ENCODE assay signal across 25 cellular contexts in the genomic region with DNA sequence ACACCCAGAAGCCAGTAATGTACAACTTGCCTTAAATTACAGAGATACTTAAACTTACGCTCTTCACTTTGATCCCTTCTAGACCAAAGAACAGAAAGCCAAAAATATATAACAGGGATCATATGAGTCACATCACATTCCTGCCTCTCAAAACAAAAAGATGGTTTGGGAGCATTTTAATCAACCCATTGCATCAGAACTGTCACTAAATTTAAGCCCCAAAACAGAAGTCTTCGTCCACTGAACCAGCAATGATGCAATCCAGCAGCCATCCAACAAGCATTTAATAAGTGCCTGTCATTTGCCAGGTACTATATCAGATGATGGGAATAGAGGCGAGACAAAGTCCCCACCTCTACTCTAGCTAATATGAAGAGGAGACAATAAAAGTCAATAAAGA. TPM values are rescaled to one million over a fixed set of nuclear protein-coding genes. Genes with fewer than 3 reads are reported as not detected.
DNase-seq lines count a peak whose midpoint lies in the region; ATAC-seq, FAIRE-seq and TF ChIP-seq lines count a peak whose summit lies in the region.
"Had no signal": no experiment of that assay in that cellular context is flagged by ENCODE, and none has a peak within 500 bp of the region (broad histone marks: within the 10 kb centered on the region; RNA-seq: fewer than 3 reads in every experiment).

No MANE protein-coding gene starts in this region.

- H3K27me3 Mint-ChIP-seq in HFFc6 (ENCODE audit: insufficient read depth): no peaks in the 10 kb centered on the region
- no peaks in the 10 kb centered on the region for H3K27me3 Mint-ChIP-seq in progenitor cell of endocrine pancreas
- H3K27me3 Mint-ChIP-seq: activated naive CD8-positive, alpha-beta T cell treated with anti-CD3 and anti-CD28 coated beads for 36 hours had no signal

- peak; percentile 13 for FAIRE-seq in GM12878 (lab: Jason Lieb, UNC)
- FAIRE-seq: GM12891, islet of Langerhans had no signal

- BruUV-seq in GM12878 (replicated peaks; lab: Mats Ljungman, UMichigan): no TSS peak

- WGBS in GM12878 (ENCODE audit: insufficient coverage, insufficient replicate concordance, low lambda C conversion rate, missing lambda C conversion rate): 93% methylated on average over 3 of the region's 3 CpGs

- POLR2A ChIA-PET in GM12878 (lab: Charles Lee): interaction anchor here (1.3 kb wide), 1 partner anchor 9 kb away, joined by 6 read pairs; no protein-coding TSS in a partner anchor

- peaks cover 2 to 13% of the 10 kb centered on the region in 2 experiments for H3K36me3 ChIP-seq in GM12878 (ENCODE audit: control insufficient read depth in 2 of 2, insufficient read depth in 2 of 2, low read length in 1 of 2)
- H3K36me3 ChIP-seq: cardiac muscle cell had no signal

- ATAC-seq in GM12878: no peak
- ATAC-seq in GM21737 (IDR thresholded peaks at IDR 0.05; ENCODE audit: unreplicated experiment): no peak
- no peak for ATAC-seq in activated CD4-positive, CD25-positive, alpha-beta regulatory T cell treated with anti-CD3 and anti-CD28 coated beads, Interleukin-2, amount 50 U/mL, for 24 hours
- ATAC-seq: activated T-cell treated with anti-CD3 and anti-CD28 coated beads, Interleukin-2, amount 50 U/mL, for 4 hours; heart right ventricle; lower lobe of right lung had no signal

- H3K4me3 ChIP-seq in GM12878: no peak overlapping the region
- H3K4me3 ChIP-seq: cardiac muscle cell, heart right ventricle, lower lobe of right lung had no signal

- no peaks in the 10 kb centered on the region for H3K27me3 ChIP-seq in GM12878 (replicated peaks in 1 of 2; ENCODE audit: control insufficient read depth in 2 of 2, insufficient read depth in 2 of 2, low read length in 1 of 2)
- H3K27me3 ChIP-seq: cardiac muscle cell, heart right ventricle had no signal

- CTCF ChIA-PET in GM12878 (lab: Yijun Ruan, JAX): no interaction called here

- peaks cover 11% of the 10 kb centered on the region; the same call in 1 of the 2 replicates for H3K36me3 Mint-ChIP-seq in HFFc6 (ENCODE audit: low read depth)
- peaks cover 13% of the 10 kb centered on the region for H3K36me3 Mint-ChIP-seq in progenitor cell of endocrine pancreas (ENCODE audit: insufficient read depth)

- no peaks in the 10 kb centered on the region for H3K4me1 ChIP-seq in GM12878 (ENCODE audit: control insufficient read depth, insufficient read depth, low read length)
- H3K4me1 ChIP-seq: heart right ventricle, lower lobe of right lung, parathyroid adenoma had no signal

- H3K4me1 Mint-ChIP-seq in HFFc6 (ENCODE audit: low read depth) (peaks cover 26% of the 10 kb centered on the region), progenitor cell of endocrine pancreas (ENCODE audit: low read depth) (no peaks in the 10 kb centered on the region)

- SMC1A ChIA-PET in GM12878 (lab: Charles Lee; ENCODE audit: uncharacterized antibody, unreplicated experiment): no interaction called here

- no peak overlapping the region for H3K4me2 ChIP-seq in GM12878 (ENCODE audit: control insufficient read depth, insufficient read depth)

- no peak for TF ChIP-seq EP300 in GM12878 (IDR thresholded peaks at IDR 0.05; ENCODE audit: borderline replicate concordance in 1 of 2, control insufficient read depth in 1 of 2, low read depth in 2 of 2, low read length in 2 of 2)

- no peak for TF ChIP-seq RAD21 in GM12878 (IDR thresholded peaks at IDR 0.05; ENCODE audit: insufficient read depth, low read depth, low read length)

- H3K4me3 Mint-ChIP-seq in HFFc6: peak overlapping the region; percentile 6; the same call in 1 of the 2 replicates
- no peak overlapping the region for H3K4me3 Mint-ChIP-seq in progenitor cell of endocrine pancreas (ENCODE audit: low read depth)
- H3K4me3 Mint-ChIP-seq: activated naive CD8-positive, alpha-beta T cell treated with anti-CD3 and anti-CD28 coated beads for 36 hours; activated T-cell treated with anti-CD3 and anti-CD28 coated beads, Interleukin-2, amount 50 U/mL, for 4 hours had no signal

- TF ChIP-seq CTCF in HFFc6 (IDR thresholded peaks at IDR 0.05): no peak
- TF ChIP-seq CTCF in GM12878 (IDR thresholded peaks at IDR 0.05 in 2 of 3, conservative IDR thresholded peaks at IDR 0.05 in 1 of 3; ENCODE audit: control insufficient read depth in 2 of 3, extremely low read depth in 1 of 3, insufficient read depth in 1 of 3, low read depth in 3 of 3, low read length in 3 of 3): no peak
- TF ChIP-seq CTCF in progenitor cell of endocrine pancreas (IDR thresholded peaks at IDR 0.05; ENCODE audit: unreplicated experiment): no peak

- H4K20me1 ChIP-seq in GM12878 (ENCODE audit: control insufficient read depth, insufficient read depth): no peaks in the 10 kb centered on the region

- H3K27ac ChIP-seq in GM12878 (ENCODE audit: control insufficient read depth, insufficient read depth): no peak overlapping the region
- H3K27ac ChIP-seq: cardiac muscle cell, heart right ventricle, lower lobe of right lung, parathyroid adenoma, VCaP had no signal

- H3K9ac ChIP-seq in GM12878 (ENCODE audit: control insufficient read depth, insufficient read depth, low read length): no peak overlapping the region
- H3K9ac ChIP-seq: parathyroid adenoma had no signal

- in situ Hi-C loops in GM12878 (cut with MboI): no loop called here

- DNase-seq in AG08396 (ENCODE audit: low spot score) (peak; percentile 13), HFFc6 (peak; percentile 27), GM12878 (ENCODE audit: low read depth, low spot score) (no peak), hepatic stellate cell (ENCODE audit: low spot score) (peak; percentile 44), NOMO-1 (lab: John Stamatoyannopoulos, UW; ENCODE audit: unreplicated experiment in 2 of 2) (no peak), progenitor cell of endocrine pancreas (ENCODE audit: low spot score, unreplicated experiment) (no peak)
- DNase-seq: activated CD4-positive, alpha-beta T cell treated with anti-CD3 and anti-CD28 coated beads, Interleukin-2, amount 50 U/mL, for 48 hours; activated naive CD8-positive, alpha-beta T cell treated with anti-CD3 and anti-CD28 coated beads for 36 hours; activated T-cell treated with anti-CD3 and anti-CD28 coated beads, Interleukin-2, amount 50 U/mL, for 4 hours; Calu3; heart right ventricle; Kasumi-1; lower lobe of right lung; NCI-H446; NK-92 treated with Interleukin-12 subunit alpha and Interleukin-12 subunit beta, amount 100 ng/mL, for 24 hours; RPMI8226; SW 1271 had no signal

- TF ChIP-seq POLR2A in GM12878 (IDR thresholded peaks at IDR 0.05; ENCODE audit: low read depth, low read length): no peak

- H2AFZ ChIP-seq in GM12878 (ENCODE audit: control insufficient read depth, low read depth, low read length): no peak overlapping the region
- H2AFZ ChIP-seq: parathyroid adenoma had no signal

- H3K79me2 ChIP-seq in GM12878 (ENCODE audit: control insufficient read depth, insufficient read depth, low read length): no peaks in the 10 kb centered on the region
- H3K79me2 ChIP-seq: parathyroid adenoma had no signal

- H3K27ac Mint-ChIP-seq in HFFc6 (peak overlapping the region; percentile 43), progenitor cell of endocrine pancreas (no peak overlapping the region)
- H3K27ac Mint-ChIP-seq: activated naive CD8-positive, alpha-beta T cell treated with anti-CD3 and anti-CD28 coated beads for 36 hours had no signal

- no peaks in the 10 kb centered on the region for H3K9me3 ChIP-seq in GM12878 (replicated peaks; ENCODE audit: control insufficient read depth, insufficient read depth, low read length)
- H3K9me3 ChIP-seq: heart right ventricle, lower lobe of right lung had no signal

- RAD21 ChIA-PET in GM12878 (lab: Charles Lee; ENCODE audit: unreplicated experiment): no interaction called here

- H3K9me3 Mint-ChIP-seq in HFFc6: no peaks in the 10 kb centered on the region
- H3K9me3 Mint-ChIP-seq in progenitor cell of endocrine pancreas (ENCODE audit: low read depth): no peaks in the 10 kb centered on the region
- H3K9me3 Mint-ChIP-seq: activated naive CD8-positive, alpha-beta T cell treated with anti-CD3 and anti-CD28 coated beads for 36 hours; activated T-cell treated with anti-CD3 and anti-CD28 coated beads, Interleukin-2, amount 50 U/mL, for 4 hours had no signal

- intact Hi-C loops in GM12878 (cut with micrococcal nuclease; ENCODE audit: unreplicated experiment): no loop called here

RNA-seq across cellular contexts. Expression of gene GLIS1, which starts 42.7 kb away (rescaled TPM):
- 1 to 10 TPM; 1.1 to 1.9 (median 1.2) TPM for total RNA-seq in HFFc6 (2021; fragmentation: NEBNext Ultra II Directional; extraction: Animal tissue kit (Norgen Biotek cat#: 25700))
- total RNA-seq in GM12878 (2013; cell fraction: nucleolus; rRNA removed): not detected in 2 replicates
- 0.05 TPM in 1 of 2 replicates, not detected in the other for total RNA-seq in GM12878 (2014; rRNA removed)
- total RNA-seq in GM12878 (2014; rRNA removed; fragmentation: Illumina TruSeq; extraction: Trizol): not detected in 2 replicates
- total RNA-seq in GM12878 (2021): 0.13 TPM in 1 of 2 replicates, not detected in the other
- not detected for polyA plus RNA-seq in GM12878 (2011; ENCODE audit: low read depth)
- not detected in 2 replicates for polyA plus RNA-seq in GM12878 (2011; rRNA removed)
- polyA plus RNA-seq in GM12878 (2011; cell fraction: cytosol; rRNA removed): not detected in 2 replicates
- not detected in 2 replicates for polyA plus RNA-seq in GM12878 (2011; cell fraction: nucleus; rRNA removed)
- polyA plus RNA-seq in GM12878 (2012): not detected in 2 replicates
- not detected in 2 replicates for polyA plus RNA-seq in GM12878 (2014; fragmentation: Illumina TruSeq; extraction: Trizol)
- polyA plus RNA-seq in GM12878 (2014; fragmentation: Nextera tagmentation; extraction: Ambion mirVana): not detected
- not detected in 2 replicates for polyA plus RNA-seq in GM12878 (2014; rRNA removed)
- not detected for polyA plus RNA-seq in GM12878 (2016; fragmentation: Nextera tagmentation; extraction: Ambion mirVana)
- not detected in 2 replicates for polyA minus RNA-seq in GM12878 (2011; rRNA and poly(A)+ RNA removed)
- polyA minus RNA-seq in GM12878 (2011; cell fraction: cytosol; rRNA and poly(A)+ RNA removed): not detected in 2 replicates
- polyA minus RNA-seq in GM12878 (2011; cell fraction: nucleus; rRNA and poly(A)+ RNA removed): not detected in 2 replicates
- total RNA-seq in progenitor cell of endocrine pancreas: not detected in 2 replicates
- total RNA-seq: activated T-cell treated with anti-CD3 and anti-CD28 coated beads, Interleukin-2, amount 50 U/mL, for 4 hours; Calu3; lower lobe of right lung; skeletal muscle tissue had no signal

RNA-seq across cellular contexts. Expression of gene NDC1, which starts 56.4 kb away (rescaled TPM):
- total RNA-seq in HFFc6 (2021; fragmentation: NEBNext Ultra II Directional; extraction: Animal tissue kit (Norgen Biotek cat#: 25700)): 10 to 100 TPM; 15.3 to 27.2 (median 22.7) TPM
- 41.4 and 46.7 TPM in 2 replicates for total RNA-seq in GM12878 (2013; cell fraction: nucleolus; rRNA removed)
- total RNA-seq in GM12878 (2014; rRNA removed) (53.0 and 59.6 TPM in 2 replicates), GM12878 (2014; rRNA removed; fragmentation: Illumina TruSeq; extraction: Trizol) (44.7 and 47.8 TPM in 2 replicates), GM12878 (2021) (39.4 and 46.5 TPM in 2 replicates), progenitor cell of endocrine pancreas (25.2 and 25.5 TPM in 2 replicates)
- 11.2 TPM for polyA plus RNA-seq in GM12878 (2011; ENCODE audit: low read depth)
- polyA plus RNA-seq in GM12878 (2011; rRNA removed) (77.6 and 82.2 TPM in 2 replicates), GM12878 (2014; fragmentation: Illumina TruSeq; extraction: Trizol) (46.1 and 54.2 TPM in 2 replicates), GM12878 (2014; fragmentation: Nextera tagmentation; extraction: Ambion mirVana) (10 to 100 TPM; 20.2 to 24.9 TPM), GM12878 (2014; rRNA removed) (29.6 and 37.6 TPM in 2 replicates), GM12878 (2016; fragmentation: Nextera tagmentation; extraction: Ambion mirVana) (10 to 100 TPM; 52.4 to 54.2 TPM)
- polyA plus RNA-seq in GM12878 (2011; cell fraction: cytosol; rRNA removed): 40.5 and 46.2 TPM in 2 replicates
- polyA plus RNA-seq in GM12878 (2011; cell fraction: nucleus; rRNA removed): 22.8 and 23.7 TPM in 2 replicates
- polyA plus RNA-seq in GM12878 (2012): 15.8 and 19.8 TPM in 2 replicates
- 88.5 and 119 TPM in 2 replicates for polyA minus RNA-seq in GM12878 (2011; rRNA and poly(A)+ RNA removed)
- polyA minus RNA-seq in GM12878 (2011; cell fraction: cytosol; rRNA and poly(A)+ RNA removed): 30.4 and 31.0 TPM in 2 replicates
- 17.9 and 19.5 TPM in 2 replicates for polyA minus RNA-seq in GM12878 (2011; cell fraction: nucleus; rRNA and poly(A)+ RNA removed)

Comparison
In these comparisons a context has a peak if more than half of its experiments do, and no peak if none do; other contexts are left out.
1. DNase-seq: peak in AG08396 (single experiment), HFFc6 (single experiment) and hepatic stellate cell (single experiment); none in GM12878 (single experiment), NOMO-1 (0 of 2) and progenitor cell of endocrine pancreas (single experiment).